Comparison of ENCODE assay signal across 2 cellular contexts in the genomic region with DNA sequence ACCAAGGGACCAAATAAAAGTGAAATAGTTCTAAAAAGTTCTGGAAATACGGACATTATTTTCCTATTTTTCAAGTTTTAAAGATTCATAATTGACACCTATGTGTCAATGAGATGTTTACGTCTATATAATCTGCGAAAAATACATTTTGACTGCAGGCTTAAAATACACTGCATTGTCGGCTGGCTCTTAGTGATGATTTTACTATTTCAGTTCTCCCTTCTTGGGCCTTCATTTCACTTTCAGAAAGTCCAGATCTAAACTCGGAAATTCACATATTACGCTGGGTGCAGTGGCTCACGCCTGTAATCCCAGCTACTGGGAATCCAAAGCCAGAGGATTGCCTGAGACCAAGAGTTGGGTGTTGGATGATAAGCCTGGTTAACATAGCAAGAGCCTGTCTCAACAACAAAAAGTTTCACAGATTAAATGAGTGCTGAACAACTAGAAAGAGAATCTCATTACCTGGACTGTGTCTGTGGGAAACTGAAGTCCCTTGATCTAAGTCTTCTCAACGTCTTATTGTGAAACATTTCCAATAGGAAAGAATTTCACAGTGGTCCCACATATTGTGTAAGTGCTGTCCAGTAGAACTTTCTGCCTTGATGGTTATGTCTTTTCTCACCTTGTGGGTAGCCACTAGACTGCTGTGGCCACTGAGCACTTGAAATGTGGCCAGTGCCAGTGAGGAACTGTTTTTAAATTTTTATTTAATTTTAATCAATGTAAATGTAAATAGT.
TF ChIP-seq lines count a peak whose summit lies in the region.

No MANE protein-coding gene starts in this region.

TF ChIP-seq in HCT116, 20 proteins besides CTCF, POLR2A, EP300 and RAD21:
- no peak for TF ChIP-seq ELF1 (IDR thresholded peaks at IDR 0.05; ENCODE audit: borderline replicate concordance, low read depth)

TF ChIP-seq in neural cell, 6 proteins besides CTCF, POLR2A, EP300 and RAD21:
- no peak for TF ChIP-seq EZH2 (IDR thresholded peaks at IDR 0.05; ENCODE audit: borderline replicate concordance, insufficient read depth, low read length, poor library complexity, severe bottlenecking)
- TF ChIP-seq SMC3 (conservative IDR thresholded peaks at IDR 0.05; ENCODE audit: poor library complexity): no peak
- TF ChIP-seq, protein P1, sequence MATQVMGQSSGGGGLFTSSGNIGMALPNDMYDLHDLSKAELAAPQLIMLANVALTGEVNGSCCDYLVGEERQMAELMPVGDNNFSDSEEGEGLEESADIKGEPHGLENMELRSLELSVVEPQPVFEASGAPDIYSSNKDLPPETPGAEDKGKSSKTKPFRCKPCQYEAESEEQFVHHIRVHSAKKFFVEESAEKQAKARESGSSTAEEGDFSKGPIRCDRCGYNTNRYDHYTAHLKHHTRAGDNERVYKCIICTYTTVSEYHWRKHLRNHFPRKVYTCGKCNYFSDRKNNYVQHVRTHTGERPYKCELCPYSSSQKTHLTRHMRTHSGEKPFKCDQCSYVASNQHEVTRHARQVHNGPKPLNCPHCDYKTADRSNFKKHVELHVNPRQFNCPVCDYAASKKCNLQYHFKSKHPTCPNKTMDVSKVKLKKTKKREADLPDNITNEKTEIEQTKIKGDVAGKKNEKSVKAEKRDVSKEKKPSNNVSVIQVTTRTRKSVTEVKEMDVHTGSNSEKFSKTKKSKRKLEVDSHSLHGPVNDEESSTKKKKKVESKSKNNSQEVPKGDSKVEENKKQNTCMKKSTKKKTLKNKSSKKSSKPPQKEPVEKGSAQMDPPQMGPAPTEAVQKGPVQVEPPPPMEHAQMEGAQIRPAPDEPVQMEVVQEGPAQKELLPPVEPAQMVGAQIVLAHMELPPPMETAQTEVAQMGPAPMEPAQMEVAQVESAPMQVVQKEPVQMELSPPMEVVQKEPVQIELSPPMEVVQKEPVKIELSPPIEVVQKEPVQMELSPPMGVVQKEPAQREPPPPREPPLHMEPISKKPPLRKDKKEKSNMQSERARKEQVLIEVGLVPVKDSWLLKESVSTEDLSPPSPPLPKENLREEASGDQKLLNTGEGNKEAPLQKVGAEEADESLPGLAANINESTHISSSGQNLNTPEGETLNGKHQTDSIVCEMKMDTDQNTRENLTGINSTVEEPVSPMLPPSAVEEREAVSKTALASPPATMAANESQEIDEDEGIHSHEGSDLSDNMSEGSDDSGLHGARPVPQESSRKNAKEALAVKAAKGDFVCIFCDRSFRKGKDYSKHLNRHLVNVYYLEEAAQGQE (IDR thresholded peaks at IDR 0.05; ENCODE audit: borderline replicate concordance): no peak
- TF ChIP-seq MXI1 (conservative IDR thresholded peaks at IDR 0.05; ENCODE audit: poor library complexity, severe bottlenecking): no peak
- no peak for TF ChIP-seq TAF1 (IDR thresholded peaks at IDR 0.05; ENCODE audit: low read depth)
- TF ChIP-seq POLR2AphosphoS5 (IDR thresholded peaks at IDR 0.05): no peak
